Comparison of ENCODE assay signal across 8 cellular contexts in genomic region chr22:22297790-22298653, GRCh38. TPM values are rescaled to one million over a fixed set of nuclear protein-coding genes. Genes with fewer than 3 reads are reported as not detected.
A peak's percentile ranks its signal among the peaks of the same experiment; 100 is the strongest.
DNase-seq lines count a peak whose midpoint lies in the region; ATAC-seq and TF ChIP-seq lines count a peak whose summit lies in the region.
"Not testable (repeated sequence)": the region's sequence is repeated elsewhere in the genome, so short reads cannot be mapped to it uniquely, and the experiment has no call there.

No MANE protein-coding gene starts in this region.

- H4K91ac ChIP-seq in IMR-90 (ENCODE audit: insufficient read depth, low read depth, low read length), result not testable (repeated sequence)

- POLR2A ChIA-PET in IMR-90 (lab: Charles Lee; ENCODE audit: unreplicated experiment), result not testable (repeated sequence)

- TF ChIP-seq CTCF in IMR-90 (conservative IDR thresholded peaks at IDR 0.05; ENCODE audit: low read depth, low read length) (peak; percentile 32), Peyer's patch (IDR thresholded peaks at IDR 0.05) (peak in 5 of 6 experiments; percentile 16 to 45 (median 30))

- peaks cover 51% of the 10 kb centered on the region for H4K20me1 ChIP-seq in BLaER1
- not testable (repeated sequence) for H4K20me1 ChIP-seq in IMR-90 (ENCODE audit: insufficient read depth, low read length)

- H3K9ac ChIP-seq in BLaER1 (peak overlapping the region; percentile 85), IMR-90 (ENCODE audit: low read depth, low read length) (peak overlapping the region; percentile 68)

- peaks cover 29% of the 10 kb centered on the region for H3K4me1 Mint-ChIP-seq in activated T-cell treated with anti-CD3 and anti-CD28 coated beads, Interleukin-2, amount 50 U/mL, for 24 hours (ENCODE audit: low read depth)

- ATAC-seq in GM21360 (IDR thresholded peaks at IDR 0.05; ENCODE audit: unreplicated experiment) (peak; percentile 91), IMR-90 (ENCODE audit: low read depth) (peak; percentile 100)

- not testable (repeated sequence) for H3K9me3 ChIP-seq in BLaER1; IMR-90 (ENCODE audit: control insufficient read depth, insufficient read depth, low read length); Peyer's patch

- not testable (repeated sequence) for H3K9me3 Mint-ChIP-seq in activated T-cell treated with anti-CD3 and anti-CD28 coated beads, Interleukin-2, amount 50 U/mL, for 24 hours

- in situ Hi-C loops in IMR-90 (cut with MboI; ENCODE audit: low sequenced_read_pairs), result not testable (repeated sequence)

- H2BK5ac ChIP-seq in IMR-90 (ENCODE audit: low read depth, low read length, poor library complexity, severe bottlenecking), result peak overlapping the region; percentile 63

- peak overlapping the region; percentile 30; the same call in 1 of the 2 replicates for H3K56ac ChIP-seq in IMR-90 (ENCODE audit: extremely low read depth, insufficient read depth, low read length)

- not testable (repeated sequence) for H2BK120ac ChIP-seq in IMR-90 (ENCODE audit: low read depth, low read length)

- dilution Hi-C loops in IMR-90 (cut with HindIII; ENCODE audit: low sequenced_read_pairs, unreplicated experiment), result not testable (repeated sequence)

- H2AK9ac ChIP-seq in IMR-90 (replicated peaks; ENCODE audit: low read depth, low read length, poor library complexity), result not testable (repeated sequence)

- H2BK20ac ChIP-seq in IMR-90 (ENCODE audit: low read depth, low read length), result not testable (repeated sequence)

- not testable (repeated sequence) for TF ChIP-seq RAD21 in IMR-90 (IDR thresholded peaks at IDR 0.05; ENCODE audit: low read length)

- peaks cover 18% of the 10 kb centered on the region for H3K36me3 ChIP-seq in BLaER1
- not testable (repeated sequence) for H3K36me3 ChIP-seq in IMR-90 (ENCODE audit: control insufficient read depth, insufficient read depth, low read length); Peyer's patch

- not testable (repeated sequence) for BruUV-seq in IMR-90 (replicated peaks; lab: Mats Ljungman, UMichigan)

- H3K4me3 Mint-ChIP-seq in activated T-cell treated with anti-CD3 and anti-CD28 coated beads, Interleukin-2, amount 50 U/mL, for 24 hours, result peak overlapping the region; percentile 88

- peaks cover 17% of the 10 kb centered on the region for H3K36me3 Mint-ChIP-seq in activated T-cell treated with anti-CD3 and anti-CD28 coated beads, Interleukin-2, amount 50 U/mL, for 24 hours (ENCODE audit: low read depth)

- H3K27ac Mint-ChIP-seq in activated T-cell treated with anti-CD3 and anti-CD28 coated beads, Interleukin-2, amount 50 U/mL, for 24 hours, result peak overlapping the region; percentile 92

- H3K18ac ChIP-seq in IMR-90 (ENCODE audit: low read depth, low read length), result not testable (repeated sequence)

- H3K23ac ChIP-seq in IMR-90 (ENCODE audit: low read depth, low read length), result not testable (repeated sequence)

- TF ChIP-seq POLR2A in IMR-90 (IDR thresholded peaks at IDR 0.05; ENCODE audit: low read depth, low read length), result not testable (repeated sequence)
- TF ChIP-seq POLR2A in Peyer's patch (IDR thresholded peaks at IDR 0.05), result peak; percentile 63 to 65

- H3K27ac ChIP-seq in BLaER1 (peak overlapping the region; percentile 82), IMR-90 (ENCODE audit: insufficient read depth, low read length) (peak overlapping the region; percentile 72; the same call in 1 of the 2 replicates), Peyer's patch (peak overlapping the region; percentile 79 to 84 (median 81)), epithelial cell of prostate (peak overlapping the region; percentile 58)

- not testable (repeated sequence) for H2BK15ac ChIP-seq in IMR-90 (ENCODE audit: low read depth, low read length)

- H3K4ac ChIP-seq in IMR-90 (ENCODE audit: low read depth, low read length), result 0 out of 2 replicates have a peak overlapping the region, but pooled peaks have one; percentile 61

- H3K4me2 ChIP-seq in BLaER1 (peak overlapping the region; percentile 78), IMR-90 (ENCODE audit: low read depth, low read length) (peak overlapping the region; percentile 42)

- not testable (repeated sequence) for H3K27me3 ChIP-seq in BLaER1; IMR-90 (ENCODE audit: control insufficient read depth, insufficient read depth, low read length); Peyer's patch

- WGBS in IMR-90 (ENCODE audit: extremely low coverage in 2 of 2, insufficient read length in 1 of 2), 2 experiments, result 0% methylated on average over 22 of the region's 72 CpGs; no CpG with 5 or more reads in 1 of the 2 experiments

- CTCF ChIA-PET in IMR-90 (lab: Yijun Ruan, JAX), result not testable (repeated sequence)

- not testable (repeated sequence) for H3K79me1 ChIP-seq in IMR-90 (ENCODE audit: low read depth in 1 of 2, low read length in 2 of 2)

- intact Hi-C loops in IMR-90 (cut with micrococcal nuclease), result loop anchor here (1.0 kb wide), 1 partner anchor 90 kb away; no protein-coding TSS in a partner anchor

- H2AFZ ChIP-seq in IMR-90 (replicated peaks; ENCODE audit: low read length, poor library complexity), result peak overlapping the region; percentile 82

- H3K4me1 ChIP-seq in BLaER1, result peaks cover 12% of the 10 kb centered on the region
- H3K4me1 ChIP-seq in IMR-90 (ENCODE audit: control insufficient read depth, insufficient read depth, low read length); Peyer's patch: not testable (repeated sequence)

- H3K27me3 Mint-ChIP-seq in activated T-cell treated with anti-CD3 and anti-CD28 coated beads, Interleukin-2, amount 50 U/mL, for 24 hours, result not testable (repeated sequence)

- not testable (repeated sequence) for H2AK5ac ChIP-seq in IMR-90 (ENCODE audit: low read depth, low read length)

- H3K9me1 ChIP-seq in IMR-90 (ENCODE audit: insufficient read depth, low read length), result not testable (repeated sequence)

- not testable (repeated sequence) for H3K14ac ChIP-seq in IMR-90 (replicated peaks; ENCODE audit: low read depth, low read length)

- H3K4me3 ChIP-seq in BLaER1 (peak overlapping the region; percentile 77), IMR-90 (ENCODE audit: insufficient read depth, low read depth, low read length) (peak overlapping the region; percentile 73), Peyer's patch (peak overlapping the region; percentile 70 to 89 (median 84))

- H4K8ac ChIP-seq in IMR-90 (ENCODE audit: low read depth in 2 of 2, low read length in 2 of 2), result peak overlapping the region; percentile 52 to 81; a peak in 2 of 4 replicates

- DNase-seq in IMR-90 (peak; percentile 58), Peyer's patch (peak; percentile 52 to 80 (median 77)), midbrain (lab: John Stamatoyannopoulos, UW) (peak; percentile 34)
- DNase-seq in activated T-cell treated with anti-CD3 and anti-CD28 coated beads, Interleukin-2, amount 50 U/mL, for 24 hours, result peak; percentile 89
- DNase-seq in epithelial cell of prostate (ENCODE audit: low read depth, low spot score), result not testable (repeated sequence)
- peak; percentile 45 to 72 (median 65) for DNase-seq in stimulated activated CD4-positive, alpha-beta T cell treated with anti-CD3 and anti-CD28 coated beads, TNF-alpha, amount 100 ng/mL, for 4 hours (ENCODE audit: low read depth in 3 of 3)

- not testable (repeated sequence) for H4K5ac ChIP-seq in IMR-90 (ENCODE audit: low read depth, low read length)

TF ChIP-seq in IMR-90, 13 proteins besides CTCF, POLR2A, EP300 and RAD21:
- TF ChIP-seq SMC3 (IDR thresholded peaks at IDR 0.05; ENCODE audit: low read depth, low read length), result peak; percentile 43

RNA-seq across cellular contexts. Expression of gene VPREB1, which starts 53.4 kb away (rescaled TPM):
- total RNA-seq in IMR-90 (2012; rRNA removed), result not detected in 2 replicates
- not detected in 2 replicates for polyA plus RNA-seq in IMR-90 (2012; rRNA removed)
- not detected in 2 replicates for polyA plus RNA-seq in IMR-90 (2012; cell fraction: cytosol; rRNA removed)
- polyA plus RNA-seq in IMR-90 (2012; cell fraction: nucleus; rRNA removed; ENCODE audit: low replicate concordance), result not detected in 2 replicates
- total RNA-seq in Peyer's patch, result not detected
